Comparison of ENCODE assay signal across 30 cellular contexts in genomic region chr15:51825701-51826100, GRCh38.
"Had no signal": no experiment of that assay in that cellular context is flagged by ENCODE, and none has a peak within 500 bp of the region (broad histone marks: within the 10 kb centered on the region; RNA-seq: fewer than 3 reads in every experiment).

No MANE protein-coding gene starts in this region.

- DNase-seq: dermis blood vessel endothelial cell; effector memory CD4-positive, alpha-beta T cell; foreskin keratinocyte; heart left ventricle; hypothalamus; immature natural killer cell; islet precursor cell; mesenchymal stem cell; mucosa of descending colon; naive B cell; psoas muscle; right cardiac atrium; sigmoid colon; spleen; stimulated activated CD4-positive, alpha-beta T cell treated with anti-CD3 and anti-CD28 coated beads, Interleukin-4, amount 100 ng/mL, for 4 hours; stimulated activated naive CD8-positive, alpha-beta T cell treated with anti-CD3 and anti-CD28 coated beads, Interleukin-15, Interleukin-2, amounts not matched to agents 100 U/mL and 50 U/mL, for 24 hours; substantia nigra; testis; tibial artery; upper lobe of left lung had no signal

- H3K27me3 ChIP-seq: esophagus muscularis mucosa, foreskin keratinocyte, gastroesophageal sphincter, heart left ventricle, neural progenitor cell, sigmoid colon, spleen, testis, tibial artery, upper lobe of left lung had no signal

- H2AFZ ChIP-seq: neural progenitor cell, parathyroid adenoma had no signal

- H3K27ac Mint-ChIP-seq: immature natural killer cell; mesothelial cell of epicardium; natural killer cell treated with Interleukin-12 subunit alpha and Interleukin-12 subunit beta and Interleukin-15 and Interleukin-18, amount 100 ng/mL, for 72 hours; neural progenitor cell; stimulated activated memory B cell treated with anti-CD40 and anti-IgM and Interleukin-4, amounts not matched to agents 10 μg/mL and 1 μg/mL and 100 μg/mL, for 72 hours had no signal

- H3K4me3 ChIP-seq: coronary artery, esophagus muscularis mucosa, gastroesophageal sphincter, heart left ventricle, lung, mucosa of descending colon, neural progenitor cell, psoas muscle, sigmoid colon, spleen, testis, tibial artery, upper lobe of left lung had no signal

- H3K4me1 ChIP-seq: parathyroid adenoma, testis had no signal

- H3K4me2 ChIP-seq: neural progenitor cell had no signal

- H3K36me3 ChIP-seq: esophagus muscularis mucosa, gastroesophageal sphincter, heart left ventricle, neural progenitor cell, sigmoid colon, spleen, tibial artery, upper lobe of left lung had no signal

- H3K27ac ChIP-seq: coronary artery, esophagus muscularis mucosa, foreskin keratinocyte, gastroesophageal sphincter, heart left ventricle, neural progenitor cell, parathyroid adenoma, psoas muscle, sigmoid colon, spleen, testis, tibial artery, upper lobe of left lung had no signal

- H3K36me3 Mint-ChIP-seq: neural progenitor cell had no signal

- H3K9me3 ChIP-seq: sigmoid colon, testis had no signal

- H3K27me3 Mint-ChIP-seq: stimulated activated memory B cell treated with anti-CD40 and anti-IgM and Interleukin-4, amounts not matched to agents 10 μg/mL and 1 μg/mL and 100 μg/mL, for 72 hours had no signal

- ATAC-seq: foreskin keratinocyte; gastroesophageal sphincter; heart left ventricle; left lobe of liver; mucosa of descending colon; natural killer cell treated with Interleukin-12 subunit alpha and Interleukin-12 subunit beta and Interleukin-15 and Interleukin-18, amount 100 ng/mL, for 72 hours; psoas muscle; right cardiac atrium; stimulated activated memory B cell treated with anti-CD40 and anti-IgM and Interleukin-4, amounts not matched to agents 10 μg/mL and 1 μg/mL and 100 μg/mL, for 72 hours; stimulated activated naive CD8-positive, alpha-beta T cell treated with anti-CD3 and anti-CD28 coated beads, Interleukin-15, Interleukin-2, amounts not matched to agents 100 U/mL and 50 U/mL, for 24 hours had no signal

- H3K4me3 Mint-ChIP-seq: immature natural killer cell; mesothelial cell of epicardium; natural killer cell treated with Interleukin-12 subunit alpha and Interleukin-12 subunit beta and Interleukin-15 and Interleukin-18, amount 100 ng/mL, for 72 hours; neural progenitor cell; stimulated activated memory B cell treated with anti-CD40 and anti-IgM and Interleukin-4, amounts not matched to agents 10 μg/mL and 1 μg/mL and 100 μg/mL, for 72 hours had no signal
